ENCODE assay signal across 1 cellular context in the genomic region with DNA sequence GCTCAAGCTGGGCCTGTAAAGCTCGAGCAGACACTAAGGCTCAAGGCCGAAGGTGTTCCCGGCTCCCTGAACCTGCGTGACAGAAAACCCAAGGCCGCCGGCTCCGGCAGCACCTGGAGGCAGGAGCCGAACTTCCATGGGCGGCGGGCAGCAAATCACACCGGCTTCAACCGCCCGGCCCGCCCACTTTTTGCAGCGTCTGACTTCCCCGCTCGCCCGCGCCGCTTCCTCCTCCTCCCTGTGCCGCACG.
A peak's percentile ranks its signal among the peaks of the same experiment; 100 is the strongest.
TF ChIP-seq lines count a peak whose summit lies in the region.

No MANE protein-coding gene starts in this region.

TF ChIP-seq in H1, 55 proteins besides CTCF, POLR2A, EP300 and RAD21 (continued from another document):
- TF ChIP-seq, protein P1, sequence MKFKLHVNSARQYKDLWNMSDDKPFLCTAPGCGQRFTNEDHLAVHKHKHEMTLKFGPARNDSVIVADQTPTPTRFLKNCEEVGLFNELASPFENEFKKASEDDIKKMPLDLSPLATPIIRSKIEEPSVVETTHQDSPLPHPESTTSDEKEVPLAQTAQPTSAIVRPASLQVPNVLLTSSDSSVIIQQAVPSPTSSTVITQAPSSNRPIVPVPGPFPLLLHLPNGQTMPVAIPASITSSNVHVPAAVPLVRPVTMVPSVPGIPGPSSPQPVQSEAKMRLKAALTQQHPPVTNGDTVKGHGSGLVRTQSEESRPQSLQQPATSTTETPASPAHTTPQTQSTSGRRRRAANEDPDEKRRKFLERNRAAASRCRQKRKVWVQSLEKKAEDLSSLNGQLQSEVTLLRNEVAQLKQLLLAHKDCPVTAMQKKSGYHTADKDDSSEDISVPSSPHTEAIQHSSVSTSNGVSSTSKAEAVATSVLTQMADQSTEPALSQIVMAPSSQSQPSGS (IDR thresholded peaks at IDR 0.05; ENCODE audit: low read length), result 0 out of 2 replicates have a peak, but pooled peaks have one; percentile 24
- TF ChIP-seq TCF12 (IDR thresholded peaks at IDR 0.05; ENCODE audit: low read depth, low read length), result 0 out of 2 replicates have a peak, but pooled peaks have one; percentile 14
- TF ChIP-seq SIN3A (conservative IDR thresholded peaks at IDR 0.05 in 1 of 2, IDR thresholded peaks at IDR 0.05 in 1 of 2; ENCODE audit: low read depth in 1 of 2, low read length in 2 of 2), result peak in 1 of 2 experiments; percentile 54; a peak in 1 of 4 replicates
